ENCODE assay signal across 1 cellular context in genomic region chr1:231194843-231195516, GRCh38.
TF ChIP-seq lines count a peak whose summit lies in the region.

No MANE protein-coding gene starts in this region.

TF ChIP-seq in K562, 482 proteins besides CTCF, POLR2A, EP300 and RAD21 (continued from another document and continues in another):
- TF ChIP-seq PRMT5 (CRISPR knock-in tag; IDR thresholded peaks at IDR 0.05) (no peak), FOXA3 (CRISPR knock-in tag; conservative IDR thresholded peaks at IDR 0.05 in 1 of 2, IDR thresholded peaks at IDR 0.05 in 1 of 2) (0 out of 4 replicates have a peak, but pooled peaks of 1 of the 2 experiments have one; percentile 28), KDM4B (IDR thresholded peaks at IDR 0.05; ENCODE audit: borderline replicate concordance in 2 of 2, low read depth in 1 of 2) (no peak), ZNF318 (IDR thresholded peaks at IDR 0.05; ENCODE audit: borderline replicate concordance in 1 of 2, low read depth in 1 of 2) (no peak), DPF2 (IDR thresholded peaks at IDR 0.05) (0 out of 2 replicates have a peak, but pooled peaks have one; percentile 26), ZNF668 (CRISPR knock-in tag; IDR thresholded peaks at IDR 0.05) (no peak), GTF3C2 (IDR thresholded peaks at IDR 0.05; ENCODE audit: borderline replicate concordance, extremely low read depth, insufficient read length) (no peak), ZNF766 (CRISPR knock-in tag; conservative IDR thresholded peaks at IDR 0.05) (0 out of 2 replicates have a peak, but pooled peaks have one; percentile 13), ASH1L (IDR thresholded peaks at IDR 0.05; ENCODE audit: borderline replicate concordance, low read depth, partially characterized antibody) (no peak), CEBPG (CRISPR knock-in tag; IDR thresholded peaks at IDR 0.05) (no peak), CEBPG (tag; conservative IDR thresholded peaks at IDR 0.05 in 1 of 2, IDR thresholded peaks at IDR 0.05 in 1 of 2) (0 out of 4 replicates have a peak, but pooled peaks of 1 of the 2 experiments have one; percentile 8), RFX7 (CRISPR knock-in tag; IDR thresholded peaks at IDR 0.05) (no peak), SRSF1 (IDR thresholded peaks at IDR 0.05; ENCODE audit: low read depth, low read length) (no peak), PBX2 (CRISPR knock-in tag; IDR thresholded peaks at IDR 0.05; ENCODE audit: low read depth) (no peak), PBX2 (tag; conservative IDR thresholded peaks at IDR 0.05; ENCODE audit: low read depth) (0 out of 2 replicates have a peak, but pooled peaks have one; percentile 41), SMC3 (conservative IDR thresholded peaks at IDR 0.05; ENCODE audit: insufficient read depth, low read depth, low read length) (no peak), POLR3A (IDR thresholded peaks at IDR 0.05; ENCODE audit: borderline replicate concordance, extremely low read depth, insufficient read depth, insufficient read length) (no peak), MCM7 (IDR thresholded peaks at IDR 0.05) (no peak), EZH2 (IDR thresholded peaks at IDR 0.05; ENCODE audit: borderline replicate concordance, low read depth, low read length) (no peak), E2F5 (CRISPR knock-in tag; IDR thresholded peaks at IDR 0.05) (no peak), ETV6 (IDR thresholded peaks at IDR 0.05; ENCODE audit: borderline replicate concordance in 1 of 2, low read depth in 2 of 2, low read length in 1 of 2) (no peak), ETV6 (CRISPR knock-in tag; IDR thresholded peaks at IDR 0.05; ENCODE audit: borderline replicate concordance) (no peak), SOX6 (IDR thresholded peaks at IDR 0.05) (0 out of 2 replicates have a peak, but pooled peaks have one; percentile 61), ZNF263 (CRISPR knock-in tag; IDR thresholded peaks at IDR 0.05; ENCODE audit: borderline replicate concordance) (no peak; the same call in 1 of the 2 replicates), HMG20B (CRISPR knock-in tag; IDR thresholded peaks at IDR 0.05) (no peak), BACH1 (tag; IDR thresholded peaks at IDR 0.05) (no peak), CHD1 (IDR thresholded peaks at IDR 0.05; ENCODE audit: low read length) (no peak)
- TF ChIP-seq, protein P1, sequence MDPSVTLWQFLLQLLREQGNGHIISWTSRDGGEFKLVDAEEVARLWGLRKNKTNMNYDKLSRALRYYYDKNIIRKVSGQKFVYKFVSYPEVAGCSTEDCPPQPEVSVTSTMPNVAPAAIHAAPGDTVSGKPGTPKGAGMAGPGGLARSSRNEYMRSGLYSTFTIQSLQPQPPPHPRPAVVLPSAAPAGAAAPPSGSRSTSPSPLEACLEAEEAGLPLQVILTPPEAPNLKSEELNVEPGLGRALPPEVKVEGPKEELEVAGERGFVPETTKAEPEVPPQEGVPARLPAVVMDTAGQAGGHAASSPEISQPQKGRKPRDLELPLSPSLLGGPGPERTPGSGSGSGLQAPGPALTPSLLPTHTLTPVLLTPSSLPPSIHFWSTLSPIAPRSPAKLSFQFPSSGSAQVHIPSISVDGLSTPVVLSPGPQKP (CRISPR knock-in tag; IDR thresholded peaks at IDR 0.05), result no peak
- TF ChIP-seq, protein P2, sequence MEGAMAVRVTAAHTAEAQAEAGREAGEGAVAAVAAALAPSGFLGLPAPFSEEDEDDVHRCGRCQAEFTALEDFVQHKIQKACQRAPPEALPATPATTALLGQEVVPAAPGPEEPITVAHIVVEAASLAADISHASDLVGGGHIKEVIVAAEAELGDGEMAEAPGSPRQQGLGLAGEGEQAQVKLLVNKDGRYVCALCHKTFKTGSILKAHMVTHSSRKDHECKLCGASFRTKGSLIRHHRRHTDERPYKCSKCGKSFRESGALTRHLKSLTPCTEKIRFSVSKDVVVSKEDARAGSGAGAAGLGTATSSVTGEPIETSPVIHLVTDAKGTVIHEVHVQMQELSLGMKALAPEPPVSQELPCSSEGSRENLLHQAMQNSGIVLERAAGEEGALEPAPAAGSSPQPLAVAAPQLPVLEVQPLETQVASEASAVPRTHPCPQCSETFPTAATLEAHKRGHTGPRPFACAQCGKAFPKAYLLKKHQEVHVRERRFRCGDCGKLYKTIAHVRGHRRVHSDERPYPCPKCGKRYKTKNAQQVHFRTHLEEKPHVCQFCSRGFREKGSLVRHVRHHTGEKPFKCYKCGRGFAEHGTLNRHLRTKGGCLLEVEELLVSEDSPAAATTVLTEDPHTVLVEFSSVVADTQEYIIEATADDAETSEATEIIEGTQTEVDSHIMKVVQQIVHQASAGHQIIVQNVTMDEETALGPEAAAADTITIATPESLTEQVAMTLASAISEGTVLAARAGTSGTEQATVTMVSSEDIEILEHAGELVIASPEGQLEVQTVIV (CRISPR knock-in tag; IDR thresholded peaks at IDR 0.05; ENCODE audit: borderline replicate concordance), result no peak
- TF ChIP-seq, protein P3, sequence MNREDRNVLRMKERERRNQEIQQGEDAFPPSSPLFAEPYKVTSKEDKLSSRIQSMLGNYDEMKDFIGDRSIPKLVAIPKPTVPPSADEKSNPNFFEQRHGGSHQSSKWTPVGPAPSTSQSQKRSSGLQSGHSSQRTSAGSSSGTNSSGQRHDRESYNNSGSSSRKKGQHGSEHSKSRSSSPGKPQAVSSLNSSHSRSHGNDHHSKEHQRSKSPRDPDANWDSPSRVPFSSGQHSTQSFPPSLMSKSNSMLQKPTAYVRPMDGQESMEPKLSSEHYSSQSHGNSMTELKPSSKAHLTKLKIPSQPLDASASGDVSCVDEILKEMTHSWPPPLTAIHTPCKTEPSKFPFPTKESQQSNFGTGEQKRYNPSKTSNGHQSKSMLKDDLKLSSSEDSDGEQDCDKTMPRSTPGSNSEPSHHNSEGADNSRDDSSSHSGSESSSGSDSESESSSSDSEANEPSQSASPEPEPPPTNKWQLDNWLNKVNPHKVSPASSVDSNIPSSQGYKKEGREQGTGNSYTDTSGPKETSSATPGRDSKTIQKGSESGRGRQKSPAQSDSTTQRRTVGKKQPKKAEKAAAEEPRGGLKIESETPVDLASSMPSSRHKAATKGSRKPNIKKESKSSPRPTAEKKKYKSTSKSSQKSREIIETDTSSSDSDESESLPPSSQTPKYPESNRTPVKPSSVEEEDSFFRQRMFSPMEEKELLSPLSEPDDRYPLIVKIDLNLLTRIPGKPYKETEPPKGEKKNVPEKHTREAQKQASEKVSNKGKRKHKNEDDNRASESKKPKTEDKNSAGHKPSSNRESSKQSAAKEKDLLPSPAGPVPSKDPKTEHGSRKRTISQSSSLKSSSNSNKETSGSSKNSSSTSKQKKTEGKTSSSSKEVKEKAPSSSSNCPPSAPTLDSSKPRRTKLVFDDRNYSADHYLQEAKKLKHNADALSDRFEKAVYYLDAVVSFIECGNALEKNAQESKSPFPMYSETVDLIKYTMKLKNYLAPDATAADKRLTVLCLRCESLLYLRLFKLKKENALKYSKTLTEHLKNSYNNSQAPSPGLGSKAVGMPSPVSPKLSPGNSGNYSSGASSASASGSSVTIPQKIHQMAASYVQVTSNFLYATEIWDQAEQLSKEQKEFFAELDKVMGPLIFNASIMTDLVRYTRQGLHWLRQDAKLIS (CRISPR knock-in tag; IDR thresholded peaks at IDR 0.05), result no peak
- TF ChIP-seq, protein P4, sequence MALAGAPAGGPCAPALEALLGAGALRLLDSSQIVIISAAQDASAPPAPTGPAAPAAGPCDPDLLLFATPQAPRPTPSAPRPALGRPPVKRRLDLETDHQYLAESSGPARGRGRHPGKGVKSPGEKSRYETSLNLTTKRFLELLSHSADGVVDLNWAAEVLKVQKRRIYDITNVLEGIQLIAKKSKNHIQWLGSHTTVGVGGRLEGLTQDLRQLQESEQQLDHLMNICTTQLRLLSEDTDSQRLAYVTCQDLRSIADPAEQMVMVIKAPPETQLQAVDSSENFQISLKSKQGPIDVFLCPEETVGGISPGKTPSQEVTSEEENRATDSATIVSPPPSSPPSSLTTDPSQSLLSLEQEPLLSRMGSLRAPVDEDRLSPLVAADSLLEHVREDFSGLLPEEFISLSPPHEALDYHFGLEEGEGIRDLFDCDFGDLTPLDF (CRISPR knock-in tag; IDR thresholded peaks at IDR 0.05), result no peak
